13 cellular contexts compared by ENCODE assay signal in the genomic region with DNA sequence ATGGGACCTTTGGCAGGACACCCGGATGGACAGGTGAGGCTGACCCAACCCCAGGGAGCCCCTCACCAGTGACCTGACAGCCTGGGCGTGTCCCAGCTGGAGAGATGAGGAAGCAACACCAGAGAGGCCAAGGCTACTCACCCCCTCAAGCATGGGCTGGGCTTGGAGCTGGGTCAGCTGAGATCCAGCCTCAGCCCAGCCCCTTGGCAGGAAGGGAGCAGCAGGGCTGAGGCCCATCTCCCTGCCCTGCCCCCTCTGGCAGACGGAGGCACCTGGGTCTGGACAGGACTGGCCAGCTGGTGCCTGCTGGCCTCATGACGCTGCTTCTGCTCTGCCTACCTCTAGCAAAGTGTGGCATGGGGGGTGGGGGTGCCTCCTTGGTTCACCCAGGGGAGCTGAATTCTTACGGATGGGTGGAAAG. TPM values are rescaled to one million over a fixed set of nuclear protein-coding genes. Genes with fewer than 3 reads are reported as not detected.
A peak's percentile ranks its signal among the peaks of the same experiment; 100 is the strongest.
DNase-seq lines count a peak whose midpoint lies in the region; ATAC-seq and TF ChIP-seq lines count a peak whose summit lies in the region.
"Had no signal": no experiment of that assay in that cellular context is flagged by ENCODE, and none has a peak within 500 bp of the region (broad histone marks: within the 10 kb centered on the region; RNA-seq: fewer than 3 reads in every experiment).

No MANE protein-coding gene starts in this region.

- H3K27ac ChIP-seq in osteoblast (ENCODE audit: low read depth, low read length) = no peak overlapping the region
- H3K27ac ChIP-seq: C4-2B, SJCRH30 had no signal

- TF ChIP-seq CTCF in BE2C (IDR thresholded peaks at IDR 0.05; ENCODE audit: low read depth, low read length) (no peak), osteoblast (IDR thresholded peaks at IDR 0.05; ENCODE audit: extremely low read depth, low read depth, low read length) (no peak)

- H4K20me1 ChIP-seq in osteoblast (ENCODE audit: insufficient read depth, low read length) = peaks cover 31% of the 10 kb centered on the region

- no peak overlapping the region for H3K4me3 ChIP-seq in BE2C (ENCODE audit: low read depth, low read length)
- H3K4me3 ChIP-seq in NT2/D1 (ENCODE audit: insufficient read length, low read depth) = no peak overlapping the region
- H3K4me3 ChIP-seq in osteoblast (ENCODE audit: insufficient read depth, low read length) = no peak overlapping the region
- H3K4me3 ChIP-seq: SJCRH30 had no signal

- intact Hi-C loops in left cardiac atrium (cut with DNase I) = no loop called here

- no peak overlapping the region for H2AFZ ChIP-seq in osteoblast (ENCODE audit: low read length)

- peak; percentile 4 for DNase-seq in BE2C
- no peak for DNase-seq in NT2/D1 (ENCODE audit: low read depth, low spot score)
- peak; percentile 47 for DNase-seq in left cardiac atrium
- peak; percentile 68 for DNase-seq in osteoblast (ENCODE audit: insufficient read length, low spot score, missing footprints)
- DNase-seq in SIG-M5 (lab: John Stamatoyannopoulos, UW) = no peak
- no peak for DNase-seq in NOMO-1 (lab: John Stamatoyannopoulos, UW; ENCODE audit: unreplicated experiment in 2 of 2)
- no peak for DNase-seq in NCI-H2227 (lab: John Stamatoyannopoulos, UW; ENCODE audit: unreplicated experiment)
- DNase-seq: activated CD4-positive, alpha-beta T cell treated with anti-CD3 and anti-CD28 coated beads, Interleukin-2, amount 10 ng/mL, durations not matched to agents 7 days and 5 days; SJCRH30; stimulated activated CD4-positive, alpha-beta T cell treated with anti-CD3 and anti-CD28 coated beads, Interleukin-1b, Interleukin-23, amount 100 ng/mL, for 48 hours had no signal

- H3K4me2 ChIP-seq in osteoblast (ENCODE audit: insufficient read depth, low read length) = no peak overlapping the region

- peak; percentile 54 to 55 for ATAC-seq in left cardiac atrium
- ATAC-seq in HG03460 (IDR thresholded peaks at IDR 0.05; ENCODE audit: unreplicated experiment) = no peak
- ATAC-seq: activated naive CD4-positive, alpha-beta T cell treated with anti-CD3 and anti-CD28 coated beads, Interleukin-2, amount 50 U/mL, for 72 hours had no signal

- H3K4me1 ChIP-seq in BE2C = no peaks in the 10 kb centered on the region
- peaks cover 39% of the 10 kb centered on the region for H3K4me1 ChIP-seq in NT2/D1 (ENCODE audit: insufficient read depth, insufficient read length)
- H3K4me1 ChIP-seq in osteoblast (ENCODE audit: insufficient read depth, low read length) = no peaks in the 10 kb centered on the region
- H3K4me1 ChIP-seq: SJCRH30 had no signal

- H3K36me3 ChIP-seq in BE2C (no peaks in the 10 kb centered on the region), NT2/D1 (ENCODE audit: insufficient read depth, insufficient read length, low read length) (peaks cover 77% of the 10 kb centered on the region), osteoblast (ENCODE audit: insufficient read depth, low read length) (no peaks in the 10 kb centered on the region)
- H3K36me3 ChIP-seq: SJCRH30 had no signal

- H3K9ac ChIP-seq in NT2/D1 (ENCODE audit: insufficient read length, low read depth) = peak overlapping the region; percentile 28

- H3K27me3 ChIP-seq in BE2C = no peaks in the 10 kb centered on the region
- H3K27me3 ChIP-seq in NT2/D1 (ENCODE audit: insufficient read depth, insufficient read length) = no peaks in the 10 kb centered on the region
- no peaks in the 10 kb centered on the region for H3K27me3 ChIP-seq in osteoblast (ENCODE audit: insufficient read depth, low read length)
- H3K27me3 ChIP-seq: SJCRH30 had no signal

- no peaks in the 10 kb centered on the region for H3K79me2 ChIP-seq in osteoblast (ENCODE audit: insufficient read depth, low read length)

- H3K9me3 ChIP-seq in BE2C (no peaks in the 10 kb centered on the region), NT2/D1 (ENCODE audit: insufficient read depth, low read length) (no peaks in the 10 kb centered on the region), osteoblast (ENCODE audit: low read depth, low read length) (no peaks in the 10 kb centered on the region)
- H3K9me3 ChIP-seq: SJCRH30 had no signal

RNA-seq across cellular contexts. Expression of gene HS6ST1, which starts 37.8 kb away (rescaled TPM):
- 35.2 TPM for polyA plus RNA-seq in BE2C (2012; ENCODE audit: insufficient read depth, insufficient read length, low read depth)
- 10 to 100 TPM; 14.3 to 19.3 TPM for total RNA-seq in left cardiac atrium
- 16.5 and 18.8 TPM in 2 replicates for total RNA-seq in osteoblast

Comparison
In these comparisons a context has a peak if more than half of its experiments do, and no peak if none do; other contexts are left out.
1. DNase-seq: peak in BE2C (single experiment), left cardiac atrium (single experiment) and osteoblast (single experiment); none in NT2/D1 (single experiment), SIG-M5 (single experiment), NOMO-1 (0 of 2) and NCI-H2227 (single experiment).